ENCODE assay signal across 17 cellular contexts in the genomic region with DNA sequence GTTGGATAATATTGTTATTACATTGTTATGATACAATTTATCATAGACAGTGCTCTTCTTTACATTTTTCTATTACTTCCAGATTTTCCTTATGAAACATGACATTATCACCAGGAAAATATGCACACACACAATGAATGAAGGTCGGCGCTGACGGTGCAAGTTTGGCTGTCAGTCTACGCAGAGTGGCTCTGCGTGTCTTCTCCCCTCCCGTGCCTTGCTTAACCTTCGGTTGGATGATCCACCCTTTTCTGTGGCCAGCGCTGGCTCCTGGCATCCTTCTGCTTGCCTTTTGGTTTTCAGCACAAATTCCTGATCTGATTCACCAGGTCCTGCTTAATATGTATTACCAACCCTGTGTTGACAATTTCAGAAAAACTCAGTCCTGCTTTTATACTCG.
DNase-seq lines count a peak whose midpoint lies in the region; FAIRE-seq and TF ChIP-seq lines count a peak whose summit lies in the region.
"Had no signal": no experiment of that assay in that cellular context is flagged by ENCODE, and none has a peak within 500 bp of the region (broad histone marks: within the 10 kb centered on the region; RNA-seq: fewer than 3 reads in every experiment).

No MANE protein-coding gene starts in this region.

- no peak overlapping the region for H2BK5ac ChIP-seq in mesenchymal stem cell (ENCODE audit: low read depth, low read length, poor library complexity, severe bottlenecking)

- peaks cover 4% of the 10 kb centered on the region for H3K27me3 ChIP-seq in MG63
- no peaks in the 10 kb centered on the region for H3K27me3 ChIP-seq in mesenchymal stem cell (ENCODE audit: control insufficient read depth in 1 of 2, insufficient read depth in 1 of 2, low read length in 2 of 2)
- peaks cover 0 to 5% (median 0%) of the 10 kb centered on the region in 7 donors for H3K27me3 ChIP-seq in spleen (replicated peaks in 1 of 7)
- H3K27me3 ChIP-seq: BE2C had no signal

- no peak overlapping the region for H2AFZ ChIP-seq in mesenchymal stem cell (ENCODE audit: low read depth, low read length)

- no peak overlapping the region for H3K18ac ChIP-seq in mesenchymal stem cell (ENCODE audit: low read depth in 1 of 2, low read length in 2 of 2)

- H2AK5ac ChIP-seq in mesenchymal stem cell (ENCODE audit: low read length, severe bottlenecking): no peak overlapping the region

- no peaks in the 10 kb centered on the region for H3K9me3 ChIP-seq in MG63
- no peaks in the 10 kb centered on the region for H3K9me3 ChIP-seq in mesenchymal stem cell (ENCODE audit: control insufficient read depth, low read length)
- no peaks in the 10 kb centered on the region for H3K9me3 ChIP-seq in spleen
- H3K9me3 ChIP-seq: BE2C, Caco-2 had no signal

- H3K4me1 ChIP-seq in mesenchymal stem cell (ENCODE audit: control insufficient read depth, insufficient read depth, low read depth, low read length) (no peaks in the 10 kb centered on the region), spleen (peaks cover 0 to 6% (median 0%) of the 10 kb centered on the region in 6 donors)
- H3K4me1 ChIP-seq: Caco-2 had no signal

- no peak overlapping the region for H3K27ac ChIP-seq in mesenchymal stem cell (ENCODE audit: low read length, poor library complexity, severe bottlenecking)
- H3K27ac ChIP-seq in spleen: no peak overlapping the region
- H3K27ac ChIP-seq: C4-2B had no signal

- no peak for TF ChIP-seq CTCF in spleen (IDR thresholded peaks at IDR 0.05 in 8 of 11, conservative IDR thresholded peaks at IDR 0.05 in 3 of 11)

- TF ChIP-seq POLR2A in spleen (IDR thresholded peaks at IDR 0.05): no peak

- no peak overlapping the region for H3K4me2 ChIP-seq in mesenchymal stem cell (ENCODE audit: low read length, poor library complexity, severe bottlenecking)

- H2BK15ac ChIP-seq in mesenchymal stem cell (ENCODE audit: low read depth, poor library complexity, severe bottlenecking): no peak overlapping the region

- no peak overlapping the region for H4K91ac ChIP-seq in mesenchymal stem cell (ENCODE audit: low read length)

- peak overlapping the region; percentile 27 for H3K9ac ChIP-seq in mesenchymal stem cell (ENCODE audit: low read length)

- FAIRE-seq in frontal cortex (lab: Jason Lieb, UNC): no peak

- H2BK120ac ChIP-seq in mesenchymal stem cell (ENCODE audit: low read depth, low read length): no peak overlapping the region

- H3K4ac ChIP-seq in mesenchymal stem cell (ENCODE audit: low read depth in 1 of 2, low read length in 2 of 2): no peak overlapping the region

- DNase-seq in AG08395 (ENCODE audit: low spot score) (peak; percentile 66), GM04503 (ENCODE audit: low read depth) (peak; percentile 35), MG63 (peak; percentile 65), mesenchymal stem cell (no peak), NCI-H69 (lab: John Stamatoyannopoulos, UW) (no peak), frontal cortex (ENCODE audit: low spot score in 2 of 2) (no peak), spleen (no peak)
- DNase-seq: 8988T; BE2C; Caco-2; CD8-positive, alpha-beta T cell; DND-41; GDM1; H7; IMR-90; KG1 had no signal

- H3K79me1 ChIP-seq in mesenchymal stem cell (replicated peaks; ENCODE audit: low read length, poor library complexity, severe bottlenecking): no peaks in the 10 kb centered on the region

- peak overlapping the region; percentile 15 for H4K8ac ChIP-seq in mesenchymal stem cell (ENCODE audit: low read length)

- no peak overlapping the region for H3K23ac ChIP-seq in mesenchymal stem cell (ENCODE audit: low read length in 2 of 2)

- 97% methylated on average over 9 of the region's 9 CpGs for WGBS in mesenchymal stem cell
- 76 to 88% (median 82%) methylated on average over 9 of the region's 9 CpGs for WGBS in spleen, 5 donors

- H3K36me3 ChIP-seq in MG63 (no peaks in the 10 kb centered on the region), mesenchymal stem cell (ENCODE audit: control insufficient read depth in 1 of 2, insufficient read depth in 2 of 2, low read depth in 1 of 2, low read length in 2 of 2) (no peaks in the 10 kb centered on the region), spleen (no peaks in the 10 kb centered on the region)
- H3K36me3 ChIP-seq: BE2C had no signal

- intact Hi-C loops in spleen (cut with DNase I; ENCODE audit: low total_unique reads): no loop called here

- no peak overlapping the region for H2BK12ac ChIP-seq in mesenchymal stem cell (ENCODE audit: low read length in 2 of 2)

- H3K14ac ChIP-seq in mesenchymal stem cell (ENCODE audit: low read length in 2 of 2): no peak overlapping the region

- no peak overlapping the region for H3K4me3 ChIP-seq in MG63
- no peak overlapping the region for H3K4me3 ChIP-seq in mesenchymal stem cell (ENCODE audit: insufficient read depth in 1 of 2, low read depth in 1 of 2, low read length in 2 of 2)
- no peak overlapping the region for H3K4me3 ChIP-seq in spleen

Comparison
In these comparisons a context has a peak if more than half of its experiments do, and no peak if none do; other contexts are left out.
1. DNase-seq: peak in AG08395 (single experiment), GM04503 (single experiment) and MG63 (single experiment); none in mesenchymal stem cell (single experiment), NCI-H69 (single experiment), frontal cortex (0 of 2) and spleen (single experiment).